ENCODE assay signal across 20 cellular contexts in genomic region chr9:113934167-113934566, GRCh38. TPM values are rescaled to one million over a fixed set of nuclear protein-coding genes. Genes with fewer than 3 reads are reported as not detected.
DNase-seq lines count a peak whose midpoint lies in the region; ATAC-seq and TF ChIP-seq lines count a peak whose summit lies in the region.
"Had no signal": no experiment of that assay in that cellular context is flagged by ENCODE, and none has a peak within 500 bp of the region (broad histone marks: within the 10 kb centered on the region; RNA-seq: fewer than 3 reads in every experiment).

No MANE protein-coding gene starts in this region.

- no peak overlapping the region for H3K27ac Mint-ChIP-seq in activated CD8-positive, alpha-beta memory T cell treated with anti-CD3 and anti-CD28 coated beads, Interleukin-2, amount 10 ng/mL, durations not matched to agents 7 days and 5 days
- H3K27ac Mint-ChIP-seq in endodermal cell (no peak overlapping the region), T-helper 17 cell (no peak overlapping the region)
- H3K27ac Mint-ChIP-seq: CD8-positive, alpha-beta T cell had no signal

- TF ChIP-seq EP300 in stomach (IDR thresholded peaks at IDR 0.05) = no peak
- TF ChIP-seq EP300 in upper lobe of left lung (IDR thresholded peaks at IDR 0.05) = no peak

- no peak overlapping the region for H3K4me3 Mint-ChIP-seq in activated CD8-positive, alpha-beta memory T cell treated with anti-CD3 and anti-CD28 coated beads, Interleukin-2, amount 10 ng/mL, durations not matched to agents 7 days and 5 days
- H3K4me3 Mint-ChIP-seq in endodermal cell (no peak overlapping the region), T-helper 17 cell (no peak overlapping the region)
- H3K4me3 Mint-ChIP-seq: CD8-positive, alpha-beta T cell had no signal

- no peak for TF ChIP-seq POLR2A in stomach (IDR thresholded peaks at IDR 0.05)
- no peak for TF ChIP-seq POLR2A in upper lobe of left lung (IDR thresholded peaks at IDR 0.05)

- H3K27ac ChIP-seq in WERI-Rb-1 (no peak overlapping the region), endodermal cell (ENCODE audit: low read depth, low read length) (no peak overlapping the region), stomach (no peak overlapping the region), upper lobe of left lung (no peak overlapping the region)
- H3K27ac ChIP-seq: BLaER1, GM23248 had no signal

- H3K4me1 ChIP-seq in endodermal cell (ENCODE audit: control insufficient read depth, insufficient read depth, low read length) = peaks cover 2% of the 10 kb centered on the region
- H3K4me1 ChIP-seq in stomach = peaks cover 5 to 21% (median 10%) of the 10 kb centered on the region in 4 donors
- H3K4me1 ChIP-seq in upper lobe of left lung = peaks cover 7 to 16% (median 12%) of the 10 kb centered on the region in 4 donors

- CTCF ChIA-PET in activated CD8-positive, alpha-beta memory T cell treated with anti-CD3 and anti-CD28 coated beads, Interleukin-2, amount 10 ng/mL, durations not matched to agents 7 days and 5 days (lab: Charles Lee) = no interaction called here

- DNase-seq in activated CD8-positive, alpha-beta memory T cell treated with anti-CD3 and anti-CD28 coated beads, Interleukin-2, amount 50 U/mL, for 48 hours = peak; percentile 22
- DNase-seq in activated CD8-positive, alpha-beta memory T cell treated with anti-CD3 and anti-CD28 coated beads, Interleukin-2, amount 10 ng/mL, durations not matched to agents 7 days and 5 days = no peak
- DNase-seq in WERI-Rb-1 (no peak), endodermal cell (no peak), stomach (peak; percentile 17), upper lobe of left lung (no peak), T-helper 17 cell (no peak)
- DNase-seq: DMS79, GM23248, KG1, MG63, NCI-H1092, NCI-H146, NCI-H2081, NCI-H510A, NCI-H774, Right ventricle myocardium superior had no signal

- intact Hi-C loops in stomach (cut with DNase I; ENCODE audit: low total_unique reads) = no loop called here

- H3K36me3 Mint-ChIP-seq in activated CD8-positive, alpha-beta memory T cell treated with anti-CD3 and anti-CD28 coated beads, Interleukin-2, amount 10 ng/mL, durations not matched to agents 7 days and 5 days = no peaks in the 10 kb centered on the region
- H3K36me3 Mint-ChIP-seq in endodermal cell (ENCODE audit: low read depth) = peaks cover 3% of the 10 kb centered on the region
- no peaks in the 10 kb centered on the region for H3K36me3 Mint-ChIP-seq in T-helper 17 cell (ENCODE audit: low read depth)
- H3K36me3 Mint-ChIP-seq: CD8-positive, alpha-beta T cell had no signal

- H3K4me3 ChIP-seq in WERI-Rb-1 (ENCODE audit: low read depth, low read length) (no peak overlapping the region), endodermal cell (ENCODE audit: low read length) (no peak overlapping the region), stomach (no peak overlapping the region), upper lobe of left lung (no peak overlapping the region)
- H3K4me3 ChIP-seq: BLaER1, GM23248, MG63 had no signal

- H3K27me3 ChIP-seq in WERI-Rb-1 (ENCODE audit: insufficient read depth, low read depth, severe bottlenecking) = peaks cover 86% of the 10 kb centered on the region
- H3K27me3 ChIP-seq in endodermal cell (ENCODE audit: control insufficient read depth, insufficient read depth, low read length, poor library complexity, severe bottlenecking) = no peaks in the 10 kb centered on the region
- H3K27me3 ChIP-seq in stomach = no peaks in the 10 kb centered on the region
- no peaks in the 10 kb centered on the region for H3K27me3 ChIP-seq in upper lobe of left lung
- H3K27me3 ChIP-seq: BLaER1, MG63 had no signal

- H3K36me3 ChIP-seq in WERI-Rb-1 = no peaks in the 10 kb centered on the region
- H3K36me3 ChIP-seq in endodermal cell (ENCODE audit: control insufficient read depth, insufficient read depth, low read length) = no peaks in the 10 kb centered on the region
- H3K36me3 ChIP-seq in stomach = no peaks in the 10 kb centered on the region
- no peaks in the 10 kb centered on the region for H3K36me3 ChIP-seq in upper lobe of left lung
- H3K36me3 ChIP-seq: MG63 had no signal

- WGBS in endodermal cell (ENCODE audit: insufficient coverage in 1 of 2, insufficient read length in 1 of 2), 2 experiments = 97 to 100% methylated on average over 8 of the region's 8 CpGs
- 94 to 97% (median 95%) methylated on average over 8 of the region's 8 CpGs for WGBS in stomach, 5 donors
- 94 to 99% methylated on average over 8 of the region's 8 CpGs for WGBS in upper lobe of left lung, 2 donors

- TF ChIP-seq CTCF in WERI-Rb-1 (IDR thresholded peaks at IDR 0.05; ENCODE audit: low read depth, low read length) (peak; percentile 47), endodermal cell (conservative IDR thresholded peaks at IDR 0.05) (peak; percentile 51), stomach (IDR thresholded peaks at IDR 0.05) (no peak), upper lobe of left lung (IDR thresholded peaks at IDR 0.05) (no peak)

- H3K9ac ChIP-seq in endodermal cell (ENCODE audit: extremely low read depth, low read length, poor library complexity, severe bottlenecking) = no peak overlapping the region
- H3K9ac ChIP-seq: BLaER1, GM23248 had no signal

- peaks cover under 1% of the 10 kb centered on the region for H3K9me3 ChIP-seq in WERI-Rb-1 (ENCODE audit: severe bottlenecking)
- peaks cover 7% of the 10 kb centered on the region for H3K9me3 ChIP-seq in endodermal cell (ENCODE audit: control insufficient read depth, low read length)
- H3K9me3 ChIP-seq in stomach = no peaks in the 10 kb centered on the region
- H3K9me3 ChIP-seq in upper lobe of left lung = no peaks in the 10 kb centered on the region
- no peaks in the 10 kb centered on the region for H3K9me3 ChIP-seq in T-helper 17 cell (ENCODE audit: control insufficient read depth, low read length, poor library complexity, severe bottlenecking)

- H3K4me1 Mint-ChIP-seq in activated CD8-positive, alpha-beta memory T cell treated with anti-CD3 and anti-CD28 coated beads, Interleukin-2, amount 10 ng/mL, durations not matched to agents 7 days and 5 days = no peaks in the 10 kb centered on the region
- peaks cover 5% of the 10 kb centered on the region for H3K4me1 Mint-ChIP-seq in endodermal cell
- no peaks in the 10 kb centered on the region for H3K4me1 Mint-ChIP-seq in T-helper 17 cell

- H3K27me3 Mint-ChIP-seq in activated CD8-positive, alpha-beta memory T cell treated with anti-CD3 and anti-CD28 coated beads, Interleukin-2, amount 10 ng/mL, durations not matched to agents 7 days and 5 days = peaks cover 2% of the 10 kb centered on the region
- H3K27me3 Mint-ChIP-seq in endodermal cell (ENCODE audit: insufficient read depth) (no peaks in the 10 kb centered on the region), T-helper 17 cell (no peaks in the 10 kb centered on the region)

- no peaks in the 10 kb centered on the region for H3K9me3 Mint-ChIP-seq in activated CD8-positive, alpha-beta memory T cell treated with anti-CD3 and anti-CD28 coated beads, Interleukin-2, amount 10 ng/mL, durations not matched to agents 7 days and 5 days (ENCODE audit: low read depth)
- H3K9me3 Mint-ChIP-seq in endodermal cell = peaks cover 4% of the 10 kb centered on the region

- no peak for ATAC-seq in activated CD8-positive, alpha-beta memory T cell treated with anti-CD3 and anti-CD28 coated beads, Interleukin-2, amount 10 ng/mL, durations not matched to agents 7 days and 5 days
- ATAC-seq in upper lobe of left lung (ENCODE audit: low FRiP score in 2 of 2) (no peak), T-helper 17 cell (no peak), GM21423 (IDR thresholded peaks at IDR 0.05; ENCODE audit: unreplicated experiment) (no peak)
- ATAC-seq: CD8-positive, alpha-beta T cell had no signal

RNA-seq across cellular contexts. Expression of gene ZNF618, which starts 58.1 kb away (rescaled TPM):
- total RNA-seq in activated CD8-positive, alpha-beta memory T cell treated with anti-CD3 and anti-CD28 coated beads, Interleukin-2, amount 10 ng/mL, durations not matched to agents 7 days and 5 days = under 1 TPM; 0.54 to 0.79 TPM
- total RNA-seq in endodermal cell = 10 to 100 TPM; 34.5 to 37.5 TPM
- 37.8 TPM for polyA plus RNA-seq in endodermal cell (2013, experiment 1 of 2)
- 36.2 TPM for polyA plus RNA-seq in endodermal cell (2013, experiment 2 of 2)
- total RNA-seq in stomach = 10 to 100 TPM in 3 of 5 donors, 1 to 10 TPM in 2; 2.3 to 19.8 (median 13.4) TPM
- polyA plus RNA-seq in stomach = 1 to 10 TPM; 1.2 to 3.0 (median 1.5) TPM
- 10 to 100 TPM in 3 of 6 donors, 1 to 10 TPM in 3; 3.2 to 11.6 (median 9.1) TPM for total RNA-seq in upper lobe of left lung
- 1 to 10 TPM in 1 of 2 donors, under 1 TPM in 1; 0.60 to 1.7 TPM for total RNA-seq in T-helper 17 cell

Comparison
In these comparisons a context has a peak if more than half of its experiments do, and no peak if none do; other contexts are left out.
1. DNase-seq: peak in activated CD8-positive, alpha-beta memory T cell treated with anti-CD3 and anti-CD28 coated beads, Interleukin-2, amount 50 U/mL, for 48 hours (single experiment) and stomach (single experiment); none in activated CD8-positive, alpha-beta memory T cell treated with anti-CD3 and anti-CD28 coated beads, Interleukin-2, amount 10 ng/mL, durations not matched to agents 7 days and 5 days (single experiment), WERI-Rb-1 (single experiment), endodermal cell (single experiment), upper lobe of left lung (0 of 2) and T-helper 17 cell (0 of 3).
2. CTCF ChIP-seq: peak in WERI-Rb-1 (single experiment) and endodermal cell (single experiment); none in stomach (0 of 7) and upper lobe of left lung (0 of 6).